ENCODE assay signal across 1 cellular context in genomic region chr16:27154573-27155521, GRCh38.
TF ChIP-seq lines count a peak whose summit lies in the region.

No MANE protein-coding gene starts in this region.

TF ChIP-seq in HCT116, 20 proteins besides CTCF, POLR2A, EP300 and RAD21 (continued from another document):
- TF ChIP-seq EGR1 (IDR thresholded peaks at IDR 0.05; ENCODE audit: low read depth): no peak
- no peak for TF ChIP-seq SP1 (IDR thresholded peaks at IDR 0.05; ENCODE audit: low read depth)
- no peak for TF ChIP-seq ZBTB33 (IDR thresholded peaks at IDR 0.05; ENCODE audit: extremely low read depth, insufficient replicate concordance, low read length)
- TF ChIP-seq JUND (IDR thresholded peaks at IDR 0.05): no peak
